Comparison of ENCODE assay signal across 8 cellular contexts in genomic region chr10:5890519-5890878, GRCh38. TPM values are rescaled to one million over a fixed set of nuclear protein-coding genes. Genes with fewer than 3 reads are reported as not detected.
DNase-seq lines count a peak whose midpoint lies in the region; ATAC-seq and TF ChIP-seq lines count a peak whose summit lies in the region.

No MANE protein-coding gene starts in this region.

- peak overlapping the region; percentile 75 for H3K27ac Mint-ChIP-seq in activated CD8-positive, alpha-beta T cell treated with anti-CD3 and anti-CD28 coated beads, Interleukin-2, amount 10 ng/mL, durations not matched to agents 7 days and 5 days

- no peak for DNase-seq in AG09309 (ENCODE audit: low read depth)
- peak; percentile 45 for DNase-seq in HT-29 (ENCODE audit: low spot score)
- DNase-seq in activated CD8-positive, alpha-beta T cell treated with anti-CD3 and anti-CD28 coated beads, Interleukin-2, amount 10 ng/mL, durations not matched to agents 7 days and 5 days: peak; percentile 41
- peak; percentile 35 for DNase-seq in glomerular visceral epithelial cell (ENCODE audit: extremely low spot score)
- DNase-seq in retina: peak; percentile 34
- no peak for DNase-seq in H4 (ENCODE audit: low spot score)
- DNase-seq in NCI-H2227 (lab: John Stamatoyannopoulos, UW; ENCODE audit: unreplicated experiment): no peak

- peak overlapping the region; percentile 63 for H3K4me3 ChIP-seq in AG09309 (ENCODE audit: control insufficient read depth, low read depth, low read length)

- peaks cover 25% of the 10 kb centered on the region for H3K36me3 Mint-ChIP-seq in activated CD8-positive, alpha-beta T cell treated with anti-CD3 and anti-CD28 coated beads, Interleukin-2, amount 10 ng/mL, durations not matched to agents 7 days and 5 days (ENCODE audit: low read depth)

- ATAC-seq in GM19328 (IDR thresholded peaks at IDR 0.05; ENCODE audit: unreplicated experiment): peak; percentile 2
- peak; percentile 10 for ATAC-seq in activated CD8-positive, alpha-beta T cell treated with anti-CD3 and anti-CD28 coated beads, Interleukin-2, amount 10 ng/mL, durations not matched to agents 7 days and 5 days

- no peak for TF ChIP-seq CTCF in AG09309 (IDR thresholded peaks at IDR 0.05; ENCODE audit: control insufficient read depth, insufficient read depth, low read depth, low read length, missing control alignments)

- H3K27me3 Mint-ChIP-seq in activated CD8-positive, alpha-beta T cell treated with anti-CD3 and anti-CD28 coated beads, Interleukin-2, amount 10 ng/mL, durations not matched to agents 7 days and 5 days (ENCODE audit: low read depth): no peaks in the 10 kb centered on the region

- CTCF ChIA-PET in activated CD8-positive, alpha-beta T cell treated with anti-CD3 and anti-CD28 coated beads, Interleukin-2, amount 10 ng/mL, durations not matched to agents 7 days and 5 days (lab: Charles Lee): interaction anchor here (0.6 to 3.1 kb wide), 11 partner anchors 9 to 196 kb away, joined by 3 to 12 read pairs (median 4); partner anchors contain the start of gene IL15RA

- peak overlapping the region; percentile 83 for H3K4me3 Mint-ChIP-seq in activated CD8-positive, alpha-beta T cell treated with anti-CD3 and anti-CD28 coated beads, Interleukin-2, amount 10 ng/mL, durations not matched to agents 7 days and 5 days

- POLR2A ChIA-PET in activated CD8-positive, alpha-beta T cell treated with anti-CD3 and anti-CD28 coated beads, Interleukin-2, amount 10 ng/mL, durations not matched to agents 7 days and 5 days (lab: Charles Lee): interaction anchor here (0.5 to 2.6 kb wide), 4 partner anchors 14 to 160 kb away, joined by 3 to 14 read pairs (median 6); partner anchors contain the start of genes GDI2 and IL15RA

- peaks cover 47% of the 10 kb centered on the region for H3K4me1 Mint-ChIP-seq in activated CD8-positive, alpha-beta T cell treated with anti-CD3 and anti-CD28 coated beads, Interleukin-2, amount 10 ng/mL, durations not matched to agents 7 days and 5 days (ENCODE audit: low read depth)

- no peaks in the 10 kb centered on the region for H3K9me3 Mint-ChIP-seq in activated CD8-positive, alpha-beta T cell treated with anti-CD3 and anti-CD28 coated beads, Interleukin-2, amount 10 ng/mL, durations not matched to agents 7 days and 5 days (ENCODE audit: insufficient read depth)

RNA-seq across cellular contexts. Expression of gene FBH1, which starts 0.5 kb away (rescaled TPM):
- total RNA-seq in HT-29 (2014; rRNA removed; shearing (Covaris generic)): 63.0 and 85.9 TPM in 2 replicates
- total RNA-seq in activated CD8-positive, alpha-beta T cell treated with anti-CD3 and anti-CD28 coated beads, Interleukin-2, amount 10 ng/mL, durations not matched to agents 7 days and 5 days: 10 to 100 TPM; 62.6 to 64.4 TPM
- 35.9 and 41.1 TPM in 2 replicates for total RNA-seq in H4 (2014; rRNA removed; shearing (Covaris generic))

RNA-seq across cellular contexts. Expression of gene ANKRD16, which starts 0.8 kb away (rescaled TPM):
- total RNA-seq in HT-29 (2014; rRNA removed; shearing (Covaris generic)): 8.7 and 12.7 TPM in 2 replicates
- total RNA-seq in activated CD8-positive, alpha-beta T cell treated with anti-CD3 and anti-CD28 coated beads, Interleukin-2, amount 10 ng/mL, durations not matched to agents 7 days and 5 days: 1 to 10 TPM; 5.2 to 5.7 TPM
- 3.0 and 3.2 TPM in 2 replicates for total RNA-seq in H4 (2014; rRNA removed; shearing (Covaris generic))

Comparison
In these comparisons a context has a peak if more than half of its experiments do, and no peak if none do; other contexts are left out.
1. DNase-seq: peak in HT-29 (single experiment), activated CD8-positive, alpha-beta T cell treated with anti-CD3 and anti-CD28 coated beads, Interleukin-2, amount 10 ng/mL, durations not matched to agents 7 days and 5 days (single experiment), glomerular visceral epithelial cell (single experiment) and retina (single experiment); none in AG09309 (single experiment), H4 (single experiment) and NCI-H2227 (single experiment).